In the genomic region with DNA sequence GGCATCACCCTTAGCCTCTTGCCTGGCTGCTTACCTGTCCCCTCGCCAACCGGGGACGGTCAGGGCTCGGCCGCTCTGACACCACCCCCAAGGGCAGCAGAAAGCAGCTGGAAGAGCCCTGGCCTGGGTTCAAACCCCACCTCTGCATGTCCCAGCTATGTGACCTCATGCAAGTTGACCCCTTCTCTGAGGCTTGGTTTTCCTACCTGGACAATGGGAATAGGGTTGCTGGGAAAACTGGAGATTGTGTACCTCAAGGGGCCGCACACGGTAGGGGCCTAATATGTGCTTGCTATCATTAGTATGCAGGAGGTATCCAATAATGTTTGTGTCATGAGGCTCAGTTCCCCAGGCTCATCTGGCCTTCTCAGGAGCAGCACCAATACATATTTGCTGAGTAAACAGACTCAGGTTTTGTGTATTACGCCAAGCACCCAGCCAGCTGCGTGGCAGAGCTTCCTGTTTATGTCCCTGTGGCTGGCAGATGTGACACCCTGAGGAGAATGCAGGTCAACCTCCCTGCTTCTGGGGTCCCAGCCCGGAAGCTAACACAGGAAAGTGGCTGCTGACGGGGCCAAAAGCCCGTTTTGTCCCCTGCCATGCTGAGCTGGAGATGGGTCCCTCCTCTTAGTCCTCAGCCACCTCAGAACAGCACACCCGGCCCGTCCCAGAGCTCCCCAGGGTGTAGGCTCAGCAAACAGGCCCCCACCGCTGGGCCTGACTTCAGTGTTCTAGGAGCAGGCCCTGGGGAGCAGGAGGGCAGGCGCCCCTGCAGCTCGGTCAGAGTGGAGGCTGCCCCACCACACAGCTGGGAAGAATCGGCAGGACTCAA, we compare ENCODE assay signal across 9 cellular contexts. TPM values are rescaled to one million over a fixed set of nuclear protein-coding genes. Genes with fewer than 3 reads are reported as not detected.
A peak's percentile ranks its signal among the peaks of the same experiment; 100 is the strongest.
DNase-seq lines count a peak whose midpoint lies in the region; ATAC-seq and TF ChIP-seq lines count a peak whose summit lies in the region.
"Had no signal": no experiment of that assay in that cellular context is flagged by ENCODE, and none has a peak within 500 bp of the region (broad histone marks: within the 10 kb centered on the region; RNA-seq: fewer than 3 reads in every experiment).

No MANE protein-coding gene starts in this region.

- H3K23ac ChIP-seq in mesendoderm (ENCODE audit: low read length) = no peak overlapping the region

- no CpG with 5 or more reads among the region's 18 CpGs for WGBS in mesendoderm (ENCODE audit: extremely low coverage, insufficient coverage, low lambda C conversion rate)

- no peak overlapping the region for H3K56ac ChIP-seq in mesendoderm (ENCODE audit: low read length)

- H3K9ac ChIP-seq in SK-N-MC (ENCODE audit: insufficient read length) (no peak overlapping the region), mesendoderm (ENCODE audit: low read length) (no peak overlapping the region)

- H3K4me2 ChIP-seq in osteoblast (ENCODE audit: insufficient read depth, low read length) = no peak overlapping the region
- H3K4me2 ChIP-seq in mesendoderm (ENCODE audit: low read length) = no peak overlapping the region

- H2BK15ac ChIP-seq in mesendoderm (replicated peaks; ENCODE audit: low read depth) = no peak overlapping the region

- H3K18ac ChIP-seq in mesendoderm (ENCODE audit: low read length) = no peak overlapping the region

- H3K27me3 ChIP-seq in osteoblast (ENCODE audit: insufficient read depth, low read length) (no peaks in the 10 kb centered on the region), mesendoderm (ENCODE audit: insufficient read depth, low read length, poor library complexity) (no peaks in the 10 kb centered on the region)

- H3K79me2 ChIP-seq in osteoblast (ENCODE audit: insufficient read depth, low read length) (peaks cover 2% of the 10 kb centered on the region), mesendoderm (ENCODE audit: control insufficient read depth, insufficient read depth, low read length) (no peaks in the 10 kb centered on the region)

- H4K8ac ChIP-seq in mesendoderm (ENCODE audit: low read depth, low read length) = no peak overlapping the region

- H3K9me3 ChIP-seq in SK-N-MC (ENCODE audit: low read depth, low read length) (no peaks in the 10 kb centered on the region), osteoblast (ENCODE audit: low read depth, low read length) (no peaks in the 10 kb centered on the region)

- no peak overlapping the region for H2BK120ac ChIP-seq in mesendoderm (ENCODE audit: low read depth, low read length)

- H2BK5ac ChIP-seq in mesendoderm (ENCODE audit: low read length) = no peak overlapping the region

- H2AFZ ChIP-seq in osteoblast (ENCODE audit: low read length) = no peak overlapping the region

- no peaks in the 10 kb centered on the region for H3K4me1 ChIP-seq in osteoblast (ENCODE audit: insufficient read depth, low read length)
- no peaks in the 10 kb centered on the region for H3K4me1 ChIP-seq in mesendoderm (ENCODE audit: control insufficient read depth, low read depth, low read length)

- TF ChIP-seq POLR2A in GM18505 (IDR thresholded peaks at IDR 0.05; ENCODE audit: borderline replicate concordance, extremely low read depth, insufficient read depth, insufficient read length) = no peak

- no peak overlapping the region for H3K4ac ChIP-seq in mesendoderm (ENCODE audit: low read depth, low read length)

- peak; percentile 46 for ATAC-seq in GM18505 (IDR thresholded peaks at IDR 0.05; ENCODE audit: unreplicated experiment)
- ATAC-seq in HG03432 (IDR thresholded peaks at IDR 0.05; ENCODE audit: unreplicated experiment) = peak; percentile 56
- ATAC-seq in SK-N-SH treated with all-trans-retinoic acid at 6 μM for 48 hours = no peak

- H3K27ac ChIP-seq in SK-N-MC (peak overlapping the region; percentile 80), angular gyrus (ENCODE audit: low read depth, low read length) (peak overlapping the region; percentile 52), osteoblast (ENCODE audit: low read depth, low read length) (no peak overlapping the region), mesendoderm (ENCODE audit: low read depth, low read length) (no peak overlapping the region)

- no peak for DNase-seq in SK-N-MC (ENCODE audit: low read depth, low spot score)
- peak; percentile 84 for DNase-seq in osteoblast (ENCODE audit: insufficient read length, low spot score, missing footprints)
- DNase-seq in mesendoderm = no peak
- DNase-seq in NCI-H524 treated with DMSO at 0.1 percent for 48 hours (lab: John Stamatoyannopoulos, UW) = no peak

- H3K36me3 ChIP-seq in SK-N-MC (ENCODE audit: insufficient read depth, low read length) (peaks cover 8% of the 10 kb centered on the region), osteoblast (ENCODE audit: insufficient read depth, low read length) (peaks cover 71% of the 10 kb centered on the region), mesendoderm (ENCODE audit: control insufficient read depth, insufficient read depth, low read length) (peaks cover 3% of the 10 kb centered on the region)

- H4K5ac ChIP-seq in mesendoderm (ENCODE audit: low read length) = no peak overlapping the region

- TF ChIP-seq CTCF in osteoblast (IDR thresholded peaks at IDR 0.05; ENCODE audit: extremely low read depth, low read depth, low read length) = no peak

- H3K79me1 ChIP-seq in mesendoderm (ENCODE audit: low read length) = no peaks in the 10 kb centered on the region

- H3K4me3 ChIP-seq in SK-N-MC = no peak overlapping the region
- H3K4me3 ChIP-seq in osteoblast (ENCODE audit: insufficient read depth, low read length) = no peak overlapping the region
- H3K4me3 ChIP-seq in mesendoderm (ENCODE audit: low read length) = no peak overlapping the region

- H2AK5ac ChIP-seq in mesendoderm (ENCODE audit: low read length) = no peak overlapping the region

- peaks cover 8% of the 10 kb centered on the region for H4K20me1 ChIP-seq in osteoblast (ENCODE audit: insufficient read depth, low read length)

TF ChIP-seq in SK-N-SH treated with all-trans-retinoic acid at 6 μM for 48 hours, 23 proteins besides CTCF, POLR2A, EP300 and RAD21:
- TF ChIP-seq BACH2 (CRISPR knock-in tag; IDR thresholded peaks at IDR 0.05; ENCODE audit: borderline replicate concordance) (no peak), ARNTL (CRISPR knock-in tag; IDR thresholded peaks at IDR 0.05; ENCODE audit: borderline replicate concordance, low read depth) (no peak), PPARA (CRISPR knock-in tag; IDR thresholded peaks at IDR 0.05; ENCODE audit: borderline replicate concordance) (no peak), SNAI2 (CRISPR knock-in tag; IDR thresholded peaks at IDR 0.05) (no peak), TCF4 (CRISPR knock-in tag; IDR thresholded peaks at IDR 0.05; ENCODE audit: borderline replicate concordance) (no peak), TSHZ2 (CRISPR knock-in tag; IDR thresholded peaks at IDR 0.05) (no peak), ESRRG (CRISPR knock-in tag; IDR thresholded peaks at IDR 0.05) (no peak)

RNA-seq across cellular contexts. Expression of gene PLXND1, which starts 29.7 kb away (rescaled TPM):
- 126 and 134 TPM in 2 replicates for total RNA-seq in osteoblast
- 94.2 TPM for polyA plus RNA-seq in mesendoderm (2013, experiment 1 of 2)
- 90.0 TPM for polyA plus RNA-seq in mesendoderm (2013, experiment 2 of 2)

RNA-seq across cellular contexts. Expression of gene H1-8, which starts 33.8 kb away (rescaled TPM):
- not detected in 2 replicates for total RNA-seq in osteoblast
- 0.06 TPM for polyA plus RNA-seq in mesendoderm (2013, experiment 1 of 2)
- polyA plus RNA-seq in mesendoderm (2013, experiment 2 of 2) = 0.15 TPM
- total RNA-seq: HT1080 had no signal

RNA-seq across cellular contexts. Expression of gene RHO, which starts 48.3 kb away (rescaled TPM):
- not detected in 2 replicates for total RNA-seq in osteoblast
- 0.04 TPM for polyA plus RNA-seq in mesendoderm (2013, experiment 1 of 2)
- 0.03 TPM for polyA plus RNA-seq in mesendoderm (2013, experiment 2 of 2)
- total RNA-seq: HT1080 had no signal

Comparison
In these comparisons a context has a peak if more than half of its experiments do, and no peak if none do; other contexts are left out.
1. H3K27ac ChIP-seq: peak in SK-N-MC (single experiment) and angular gyrus (single experiment); none in osteoblast (single experiment) and mesendoderm (single experiment).